25 cellular contexts compared by ENCODE assay signal in genomic region chr17:37278247-37278894, GRCh38.
DNase-seq lines count a peak whose midpoint lies in the region; FAIRE-seq and TF ChIP-seq lines count a peak whose summit lies in the region.
"Had no signal": no experiment of that assay in that cellular context is flagged by ENCODE, and none has a peak within 500 bp of the region (broad histone marks: within the 10 kb centered on the region; RNA-seq: fewer than 3 reads in every experiment).

No MANE protein-coding gene starts in this region.

- H2AFZ ChIP-seq in trophoblast cell (ENCODE audit: insufficient read depth, low read length, poor library complexity), result no peak overlapping the region
- H2AFZ ChIP-seq: GM23248 had no signal

- H3K23ac ChIP-seq in trophoblast cell (ENCODE audit: low read length), result no peak overlapping the region

- H3K4me1 ChIP-seq in trophoblast cell (ENCODE audit: control insufficient read depth in 1 of 2, insufficient read depth in 2 of 2, low read length in 2 of 2) (peaks cover 0 to 3% of the 10 kb centered on the region in 2 experiments), A673 (ENCODE audit: insufficient read depth, low read length, poor library complexity, severe bottlenecking) (no peaks in the 10 kb centered on the region), BE2C (no peaks in the 10 kb centered on the region)
- H3K4me1 ChIP-seq: Peyer's patch had no signal

- H3K14ac ChIP-seq in trophoblast cell (ENCODE audit: low read length), result no peak overlapping the region

- intact Hi-C loops in A673 (cut with micrococcal nuclease; ENCODE audit: unreplicated experiment), result no loop called here

- no peak overlapping the region for H4K91ac ChIP-seq in trophoblast cell (ENCODE audit: low read depth, low read length)

- H3K18ac ChIP-seq in trophoblast cell (ENCODE audit: low read length), result no peak overlapping the region

- H3K79me2 ChIP-seq in trophoblast cell (ENCODE audit: control insufficient read depth, insufficient read depth, low read length, poor library complexity), result no peaks in the 10 kb centered on the region

- no peak overlapping the region for H2AK5ac ChIP-seq in trophoblast cell (ENCODE audit: low read length)

- no peak overlapping the region for H3K4ac ChIP-seq in trophoblast cell (ENCODE audit: low read depth, low read length)

- H4K12ac ChIP-seq in trophoblast cell (ENCODE audit: low read depth, low read length), result no peak overlapping the region

- peak overlapping the region; percentile 30 for H3K4me2 ChIP-seq in trophoblast cell (ENCODE audit: low read length)
- H3K4me2 ChIP-seq: KMS-11 had no signal

- peak; percentile 66 for DNase-seq in HT-29 (ENCODE audit: low spot score)
- DNase-seq in bronchial epithelial cell (ENCODE audit: low read depth), result peak; percentile 31
- DNase-seq in trophoblast cell, result peak; percentile 58 to 85
- DNase-seq in DMS153 treated with DMSO at 0.1 percent for 48 hours (lab: John Stamatoyannopoulos, UW; ENCODE audit: unreplicated experiment), result no peak
- DNase-seq in A673 (ENCODE audit: low spot score), result no peak
- DNase-seq in NCI-H1930 (lab: John Stamatoyannopoulos, UW), result no peak
- no peak for DNase-seq in BE2C
- DNase-seq: 8988T; C1 segment of cervical spinal cord; CD4-positive, alpha-beta memory T cell; DMS 273 treated with DMSO at 0.1 percent for 48 hours; GM23248; H7; NCI-H1048; NCI-H1417; NCI-H1694; NCI-H2081; NCI-H2227 treated with DMSO at 0.1 percent for 48 hours; NCI-H526 treated with DMSO at 0.1 percent for 48 hours; Peyer's patch; SHP77 treated with DMSO at 0.1 percent for 48 hours had no signal

- peaks cover 4% of the 10 kb centered on the region for H3K36me3 ChIP-seq in bronchial epithelial cell (ENCODE audit: control insufficient read depth, insufficient read depth, low read length)
- peaks cover 6 to 8% of the 10 kb centered on the region in 2 experiments for H3K36me3 ChIP-seq in trophoblast cell (ENCODE audit: control insufficient read depth in 1 of 2, insufficient read depth in 2 of 2, low read length in 2 of 2)
- H3K36me3 ChIP-seq in A673 (ENCODE audit: insufficient read depth, low read length, poor library complexity, severe bottlenecking), result peaks cover 6% of the 10 kb centered on the region
- peaks cover 82% of the 10 kb centered on the region for H3K36me3 ChIP-seq in BE2C

- no peak overlapping the region for H2BK5ac ChIP-seq in trophoblast cell (ENCODE audit: low read depth, low read length, poor library complexity)

- no CpG with 5 or more reads among the region's 2 CpGs for WGBS in trophoblast cell (ENCODE audit: extremely low coverage, insufficient coverage, insufficient read length)

- H4K8ac ChIP-seq in trophoblast cell (ENCODE audit: low read depth, low read length), result no peak overlapping the region

- BruUV-seq in A673 (replicated peaks; lab: Mats Ljungman, UMichigan), result no TSS peak

- no peak overlapping the region for H2BK120ac ChIP-seq in trophoblast cell (ENCODE audit: insufficient read depth, low read length, poor library complexity)

- no peak for TF ChIP-seq CTCF in 22Rv1 (IDR thresholded peaks at IDR 0.05)
- no peak for TF ChIP-seq CTCF in bronchial epithelial cell (IDR thresholded peaks at IDR 0.05; ENCODE audit: insufficient read depth, low read length, severe bottlenecking)
- TF ChIP-seq CTCF in A673 (conservative IDR thresholded peaks at IDR 0.05; ENCODE audit: low read depth, low read length), result no peak
- TF ChIP-seq CTCF in BE2C (IDR thresholded peaks at IDR 0.05; ENCODE audit: low read depth, low read length), result no peak

- H3K79me1 ChIP-seq in trophoblast cell (ENCODE audit: low read length), result no peaks in the 10 kb centered on the region

- no peaks in the 10 kb centered on the region for H3K9me3 ChIP-seq in trophoblast cell (ENCODE audit: insufficient read depth, low read depth, low read length)
- H3K9me3 ChIP-seq in A673 (ENCODE audit: low read depth, low read length, poor library complexity, severe bottlenecking), result no peaks in the 10 kb centered on the region
- H3K9me3 ChIP-seq in BE2C, result no peaks in the 10 kb centered on the region
- H3K9me3 ChIP-seq: Caco-2, Peyer's patch had no signal

- H2BK12ac ChIP-seq in trophoblast cell (ENCODE audit: low read length), result no peak overlapping the region

- no peak overlapping the region for H3K4me3 ChIP-seq in bronchial epithelial cell (ENCODE audit: low read depth, low read length)
- no peak overlapping the region for H3K4me3 ChIP-seq in trophoblast cell (ENCODE audit: low read depth, low read length)
- no peak overlapping the region for H3K4me3 ChIP-seq in A673 (ENCODE audit: low read depth, low read length, poor library complexity, severe bottlenecking)
- no peak overlapping the region for H3K4me3 ChIP-seq in BE2C (ENCODE audit: low read depth, low read length)
- H3K4me3 ChIP-seq: GM23248, Peyer's patch had no signal

- POLR2A ChIA-PET in A673 (lab: Charles Lee; ENCODE audit: low non-redundant PET), result no interaction called here

- CTCF ChIA-PET in A673 (lab: Charles Lee), result no interaction called here

- H3K9ac ChIP-seq in trophoblast cell (ENCODE audit: low read length), result no peak overlapping the region
- H3K9ac ChIP-seq: GM23248, KMS-11 had no signal

- H3K27me3 ChIP-seq in bronchial epithelial cell (ENCODE audit: control insufficient read depth, insufficient read depth, low read length) (no peaks in the 10 kb centered on the region), trophoblast cell (ENCODE audit: insufficient read depth, low read length) (no peaks in the 10 kb centered on the region), A673 (replicated peaks; ENCODE audit: insufficient read depth, low read depth, low read length, poor library complexity) (no peaks in the 10 kb centered on the region), BE2C (no peaks in the 10 kb centered on the region)
- H3K27me3 ChIP-seq: Peyer's patch had no signal

- H3K27ac ChIP-seq in 22Rv1, result peak overlapping the region; percentile 10; the same call in 1 of the 2 replicates
- peak overlapping the region; percentile 47 for H3K27ac ChIP-seq in trophoblast cell (ENCODE audit: low read depth, low read length)
- no peak overlapping the region for H3K27ac ChIP-seq in A673 (ENCODE audit: low read depth, low read length, poor library complexity, severe bottlenecking)
- H3K27ac ChIP-seq: GM23248, KMS-11, Peyer's patch had no signal

- no peak for FAIRE-seq in bronchial epithelial cell (lab: Jason Lieb, UNC)
- FAIRE-seq: GM18507 had no signal

Comparison
In these comparisons a context has a peak if more than half of its experiments do, and no peak if none do; other contexts are left out.
1. DNase-seq: peak in HT-29 (single experiment), bronchial epithelial cell (single experiment) and trophoblast cell (2 of 2); none in DMS153 treated with DMSO at 0.1 percent for 48 hours (single experiment), A673 (single experiment), NCI-H1930 (0 of 2) and BE2C (single experiment).